In the genomic region with DNA sequence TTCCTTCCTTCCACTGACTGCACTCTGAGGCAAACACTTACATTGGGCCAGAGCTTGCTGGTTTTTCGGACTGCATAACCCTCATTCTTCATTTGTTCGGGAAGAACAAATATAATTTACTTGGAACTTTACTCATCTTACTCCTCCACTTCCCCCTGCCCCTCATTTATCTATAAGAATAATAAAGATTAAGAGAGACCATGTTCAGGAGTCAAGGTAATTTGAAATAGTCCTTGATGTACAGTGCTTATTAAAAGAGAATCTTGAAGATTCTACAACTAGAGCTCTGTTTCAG, we compare ENCODE assay signal across 14 cellular contexts.
"Had no signal": no experiment of that assay in that cellular context is flagged by ENCODE, and none has a peak within 500 bp of the region (broad histone marks: within the 10 kb centered on the region; RNA-seq: fewer than 3 reads in every experiment).

No MANE protein-coding gene starts in this region.

- H3K27ac Mint-ChIP-seq: effector memory CD8-positive, alpha-beta T cell had no signal

- H3K27ac ChIP-seq: body of pancreas, epithelial cell of prostate, gastroesophageal sphincter had no signal

- DNase-seq: activated CD4-positive, alpha-beta T cell treated with anti-CD3 and anti-CD28 coated beads, Interleukin-2, amount 50 U/mL, for 1 hour; activated naive CD4-positive, alpha-beta T cell treated with anti-CD3 and anti-CD28 coated beads, Interleukin-2, amount 50 U/mL, for 16 hours; amniotic stem cell; body of pancreas; central memory CD4-positive, alpha-beta T cell; cortex of kidney; effector memory CD8-positive, alpha-beta T cell; hippocampal formation; midbrain; retina; T-helper 2 cell; trophoblast cell had no signal

- H3K27me3 ChIP-seq: body of pancreas had no signal

- H3K27me3 Mint-ChIP-seq: effector memory CD8-positive, alpha-beta T cell had no signal

- H3K4me3 Mint-ChIP-seq: effector memory CD8-positive, alpha-beta T cell had no signal

- H3K4me1 ChIP-seq: body of pancreas, gastroesophageal sphincter had no signal

- H3K9me3 ChIP-seq: body of pancreas, gastroesophageal sphincter had no signal

- ATAC-seq: body of pancreas; effector memory CD8-positive, alpha-beta T cell; gastroesophageal sphincter had no signal

- H3K36me3 ChIP-seq: gastroesophageal sphincter had no signal

- H3K4me3 ChIP-seq: body of pancreas, gastroesophageal sphincter had no signal
